Comparison of ENCODE assay signal across 9 cellular contexts in the genomic region with DNA sequence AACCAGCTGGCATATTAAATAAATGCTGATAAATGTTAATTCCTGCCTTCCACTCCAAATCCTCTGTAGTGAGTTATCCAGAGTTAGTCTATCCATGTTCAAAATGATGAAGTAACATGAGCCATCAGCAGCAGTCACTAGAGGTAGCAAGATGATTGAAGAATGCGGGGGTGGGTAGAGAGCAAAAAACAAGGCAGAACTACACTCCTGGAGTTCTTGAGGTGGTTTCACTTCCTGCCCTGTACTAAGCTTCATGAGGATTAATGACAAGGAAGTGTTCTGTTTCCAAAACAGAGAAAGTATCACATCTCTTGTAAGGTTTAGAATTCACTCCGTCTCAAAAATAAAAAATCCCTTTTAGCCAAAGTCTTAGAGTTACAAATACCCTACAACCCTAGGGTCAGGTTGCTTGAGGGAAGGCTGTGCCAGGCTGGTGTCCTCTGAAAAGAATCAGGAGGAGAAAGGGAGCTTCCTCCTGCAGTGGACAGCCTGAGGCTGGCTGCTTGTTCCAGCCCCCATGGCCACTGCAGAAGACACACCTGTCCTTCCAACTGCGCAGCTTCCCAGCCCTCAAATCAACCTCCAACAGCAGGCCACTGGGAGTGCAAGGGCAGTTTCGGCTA.
DNase-seq lines count a peak whose midpoint lies in the region; ATAC-seq and TF ChIP-seq lines count a peak whose summit lies in the region.
"Had no signal": no experiment of that assay in that cellular context is flagged by ENCODE, and none has a peak within 500 bp of the region (broad histone marks: within the 10 kb centered on the region; RNA-seq: fewer than 3 reads in every experiment).

No MANE protein-coding gene starts in this region.

- H3K4me1 ChIP-seq in tibial artery = peaks cover 0 to 35% (median 9%) of the 10 kb centered on the region in 4 donors

- no peaks in the 10 kb centered on the region for H3K36me3 ChIP-seq in tibial artery

- H3K27me3 ChIP-seq in tibial artery = no peaks in the 10 kb centered on the region

- H3K4me3 Mint-ChIP-seq in memory B cell = peak overlapping the region; percentile 11

- H3K4me1 Mint-ChIP-seq in memory B cell = peaks cover 21% of the 10 kb centered on the region

- ATAC-seq in GM18502 (IDR thresholded peaks at IDR 0.05; ENCODE audit: poor library complexity, unreplicated experiment) = peak; percentile 71
- ATAC-seq in HG02571 (IDR thresholded peaks at IDR 0.05; ENCODE audit: unreplicated experiment) = peak; percentile 46
- ATAC-seq in memory B cell (ENCODE audit: low read depth) = peak; percentile 99
- no peak for ATAC-seq in HG02588 (IDR thresholded peaks at IDR 0.05; ENCODE audit: unreplicated experiment)

- intact Hi-C loops in tibial artery (cut with DNase I; ENCODE audit: low total_unique reads) = no loop called here

- peaks cover 10% of the 10 kb centered on the region for H3K36me3 Mint-ChIP-seq in memory B cell

- H3K9me3 Mint-ChIP-seq in memory B cell = no peaks in the 10 kb centered on the region

- TF ChIP-seq CTCF in tibial artery (IDR thresholded peaks at IDR 0.05) = no peak

- DNase-seq in NOMO-1 treated with dmso at 0.1 percent for 144 hours (lab: John Stamatoyannopoulos, UW; ENCODE audit: unreplicated experiment) = peak; percentile 90
- peak in 1 of 2 donors; percentile 1 for DNase-seq in memory B cell (ENCODE audit: low spot score in 2 of 2)
- DNase-seq in NCI-H2227 treated with DMSO at 0.1 percent for 48 hours (lab: John Stamatoyannopoulos, UW) = no peak
- DNase-seq in NCI-H526 treated with DMSO at 0.1 percent for 48 hours (lab: John Stamatoyannopoulos, UW) = no peak
- DNase-seq in tibial artery = no peak
- DNase-seq: stimulated activated CD4-positive, alpha-beta T cell treated with anti-CD3 and anti-CD28 coated beads, Interleukin-1b, Interleukin-23, amount 100 ng/mL, for 48 hours had no signal

- no peaks in the 10 kb centered on the region for H3K9me3 ChIP-seq in tibial artery

- peak overlapping the region; percentile 39 for H3K27ac Mint-ChIP-seq in memory B cell

- H3K27me3 Mint-ChIP-seq in memory B cell = no peaks in the 10 kb centered on the region

- no peak overlapping the region for H3K27ac ChIP-seq in tibial artery

- H3K4me3 ChIP-seq in tibial artery = no peak overlapping the region
